In genomic region chr15:40773902-40774301, GRCh38 we compare ENCODE assay signal across 22 cellular contexts. TPM values are rescaled to one million over a fixed set of nuclear protein-coding genes. Genes with fewer than 3 reads are reported as not detected.
DNase-seq lines count a peak whose midpoint lies in the region; ATAC-seq and TF ChIP-seq lines count a peak whose summit lies in the region.
"Had no signal": no experiment of that assay in that cellular context is flagged by ENCODE, and none has a peak within 500 bp of the region (broad histone marks: within the 10 kb centered on the region; RNA-seq: fewer than 3 reads in every experiment).

No MANE protein-coding gene starts in this region.

- no peak overlapping the region for H3K9ac ChIP-seq in BLaER1

- in situ Hi-C loops in transverse colon (cut with MboI; ENCODE audit: low pct_ligation_motif_present in 1 of 4, low pct_unique_long_range_greater_than_20kb in 1 of 4, low sequenced_read_pairs in 3 of 4): loop anchor here in 3 of 4 donors (10.0 to 25.0 kb wide), 3 partner anchors 79 to 187 kb away; partner anchors contain the start of genes KNL1 (in 1 of the 3) and RAD51 (in 1 of the 3)

- H4K20me1 ChIP-seq in BLaER1: peaks cover 38% of the 10 kb centered on the region; the same call in 1 of the 2 replicates

- POLR2A ChIA-PET in RWPE1 (lab: Yijun Ruan, JAX; ENCODE audit: low non-redundant PET): no interaction called here

- no peak for TF ChIP-seq POLR2A in transverse colon (IDR thresholded peaks at IDR 0.05)

- H3K9me3 ChIP-seq in BLaER1 (no peaks in the 10 kb centered on the region), lower lobe of right lung (no peaks in the 10 kb centered on the region), transverse colon (no peaks in the 10 kb centered on the region)
- H3K9me3 ChIP-seq: A549, BE2C, HAP-1 had no signal

- DNase-seq in RWPE1 (ENCODE audit: low spot score) (no peak), lower lobe of right lung (peak; percentile 21), NCI-H2107 (lab: John Stamatoyannopoulos, UW) (no peak), transverse colon (no peak)
- DNase-seq: 8988T; ACHN; AML-193; BE2C; C1 segment of cervical spinal cord; Calu3; CD4-positive, alpha-beta memory T cell; COR-L47; DMS153; EL; GDM1; HFFc6 had no signal

- peak overlapping the region; percentile 18; the same call in 1 of the 2 replicates for H3K27ac ChIP-seq in BLaER1
- peak overlapping the region; percentile 99 for H3K27ac ChIP-seq in RWPE1
- no peak overlapping the region for H3K27ac ChIP-seq in lower lobe of right lung
- H3K27ac ChIP-seq in transverse colon: no peak overlapping the region
- H3K27ac ChIP-seq: A549 had no signal

- H3K4me3 ChIP-seq in BLaER1: no peak overlapping the region
- H3K4me3 ChIP-seq in lower lobe of right lung: no peak overlapping the region
- H3K4me3 ChIP-seq in transverse colon: no peak overlapping the region
- H3K4me3 ChIP-seq: A549, GM12878, GM23338, HAP-1 had no signal

- H3K4me2 ChIP-seq in BLaER1: no peak overlapping the region
- H3K4me2 ChIP-seq: A549, GM23338 had no signal

- H3K36me3 ChIP-seq in BLaER1 (peaks cover 59% of the 10 kb centered on the region), lower lobe of right lung (peaks cover 87% of the 10 kb centered on the region), transverse colon (peaks cover 0 to 42% (median 11%) of the 10 kb centered on the region in 4 donors)

- WGBS in transverse colon (ENCODE audit: low coverage in 1 of 2), 2 donors: 87% methylated on average over 6 of the region's 6 CpGs; no CpG with 5 or more reads in 1 of the 2 donors

- TF ChIP-seq EP300 in transverse colon (IDR thresholded peaks at IDR 0.05; ENCODE audit: low read depth): no peak

- intact Hi-C loops in lower lobe of right lung (cut with DNase I) (no loop called here), transverse colon (cut with DNase I; ENCODE audit: low total_unique reads) (no loop called here)

- H3K4me1 ChIP-seq in BLaER1 (peaks cover 73% of the 10 kb centered on the region), lower lobe of right lung (peaks cover 30% of the 10 kb centered on the region), transverse colon (peaks cover 10 to 23% (median 20%) of the 10 kb centered on the region in 4 donors)
- H3K4me1 ChIP-seq: A549, HAP-1 had no signal

- H3K27me3 ChIP-seq in BLaER1 (no peaks in the 10 kb centered on the region), lower lobe of right lung (ENCODE audit: low read depth) (no peaks in the 10 kb centered on the region), transverse colon (no peaks in the 10 kb centered on the region)
- H3K27me3 ChIP-seq: BE2C had no signal

- no peak for ATAC-seq in lower lobe of right lung
- ATAC-seq in GM18498 (IDR thresholded peaks at IDR 0.05; ENCODE audit: unreplicated experiment): no peak
- ATAC-seq: A549, GM12878, GM23338 had no signal

- CTCF ChIA-PET in RWPE1 (lab: Yijun Ruan, JAX): interaction anchor here (1.0 kb wide), 1 partner anchor 27 kb away, joined by 4 read pairs; no protein-coding TSS in a partner anchor

- TF ChIP-seq CTCF in RWPE1 (conservative IDR thresholded peaks at IDR 0.05; ENCODE audit: low read depth) (no peak), lower lobe of right lung (IDR thresholded peaks at IDR 0.05) (no peak), transverse colon (IDR thresholded peaks at IDR 0.05) (no peak)

RNA-seq across cellular contexts. Expression of gene C15orf62, which starts 4.1 kb away (rescaled TPM):
- total RNA-seq in lower lobe of right lung (2.4 TPM), transverse colon (under 1 TPM in 2 of 4 donors, not detected in 2; 0.14 to 0.32 TPM)

RNA-seq across cellular contexts. Expression of gene GCHFR, which starts 10.0 kb away (rescaled TPM):
- total RNA-seq in lower lobe of right lung (99.5 TPM), transverse colon (10 to 100 TPM; 22.5 to 58.5 (median 46.5) TPM)

RNA-seq across cellular contexts. Expression of gene RMDN3, which starts 18.8 kb away (rescaled TPM):
- total RNA-seq in lower lobe of right lung (101 TPM), transverse colon (100 to 1,000 TPM in 1 of 4 donors, 10 to 100 TPM in 3; 16.5 to 131 (median 32.7) TPM)

RNA-seq across cellular contexts. Expression of gene ZFYVE19, which starts 33.0 kb away (rescaled TPM):
- total RNA-seq in lower lobe of right lung (29.6 TPM), transverse colon (10 to 100 TPM; 61.2 to 91.6 (median 69.9) TPM)

RNA-seq across cellular contexts. Expression of gene DNAJC17, which starts 33.4 kb away (rescaled TPM):
- 28.4 TPM for total RNA-seq in lower lobe of right lung
- 10 to 100 TPM in 3 of 4 donors, 1 to 10 TPM in 1; 6.0 to 56.9 (median 22.3) TPM for total RNA-seq in transverse colon

Comparison
In these comparisons a context has a peak if more than half of its experiments do, and no peak if none do; other contexts are left out.
1. H3K27ac ChIP-seq: peak in BLaER1 (single experiment) and RWPE1 (single experiment); none in lower lobe of right lung (single experiment) and transverse colon (0 of 4).